38 cellular contexts compared by ENCODE assay signal in genomic region chr15:82098674-82099073, GRCh38.
"Had no signal": no experiment of that assay in that cellular context is flagged by ENCODE, and none has a peak within 500 bp of the region (broad histone marks: within the 10 kb centered on the region; RNA-seq: fewer than 3 reads in every experiment).

No MANE protein-coding gene starts in this region.

- H3K36me3 Mint-ChIP-seq: activated CD4-positive, alpha-beta memory T cell treated with anti-CD3 and anti-CD28 coated beads for 36 hours; activated naive CD4-positive, alpha-beta T cell treated with anti-CD3 and anti-CD28 coated beads, Interleukin-2, amount 10 ng/mL, durations not matched to agents 7 days and 5 days; activated naive CD4-positive, alpha-beta T cell treated with anti-CD3 and anti-CD28 coated beads, Interleukin-2, amount 50 U/mL, for 24 hours; activated naive CD8-positive, alpha-beta T cell; activated naive CD8-positive, alpha-beta T cell treated with anti-CD3 and anti-CD28 coated beads, Interleukin-2, amount 10 ng/mL, durations not matched to agents 7 days and 5 days; brain had no signal

- DNase-seq: activated B cell treated with CpG ODN at 0.5 μM for 24 hours; activated CD4-positive, alpha-beta memory T cell treated with anti-CD3 and anti-CD28 coated beads for 36 hours; activated CD4-positive, alpha-beta T cell treated with anti-CD3 and anti-CD28 coated beads for 4 hours; activated CD4-positive, alpha-beta T cell treated with anti-CD3 and anti-CD28 coated beads, Interleukin-2, amount 10 ng/mL, durations not matched to agents 24 days and 14 days; activated CD4-positive, alpha-beta T cell treated with anti-CD3 and anti-CD28 coated beads, Interleukin-2, amount 50 U/mL, for 1 hour; activated CD4-positive, alpha-beta T cell treated with anti-CD3 and anti-CD28 coated beads, Interleukin-2, amount 50 U/mL, for 4 hours; activated CD4-positive, CD25-positive, alpha-beta regulatory T cell treated with anti-CD3 and anti-CD28 coated beads, Interleukin-2, amount 50 U/mL, for 72 hours; activated CD8-positive, alpha-beta memory T cell treated with anti-CD3 and anti-CD28 coated beads, Interleukin-2, amount 50 U/mL, for 4 hours; activated CD8-positive, alpha-beta T cell treated with anti-CD3 and anti-CD28 coated beads for 36 hours; activated gamma-delta T cell; activated naive CD4-positive, alpha-beta T cell treated with anti-CD3 and anti-CD28 coated beads, Interleukin-2, amount 10 ng/mL, durations not matched to agents 7 days and 5 days; activated naive CD4-positive, alpha-beta T cell treated with Interleukin-2 at 50 U/mL for 16 hours; activated naive CD8-positive, alpha-beta T cell treated with anti-CD3 and anti-CD28 coated beads, Interleukin-2, amount 10 ng/mL, durations not matched to agents 7 days and 5 days; activated naive CD8-positive, alpha-beta T cell treated with anti-CD3 and anti-CD28 coated beads, Interleukin-2, amount 50 U/mL, for 24 hours; activated T-cell treated with anti-CD3 and anti-CD28 coated beads for 4 hours; activated T-cell treated with anti-CD3 and anti-CD28 coated beads, Interleukin-2, amount 50 U/mL, for 1 hour; activated T-cell treated with anti-CD3 and anti-CD28 coated beads, Interleukin-2, amount 50 U/mL, for 4 hours; activated T-cell treated with anti-CD3 and anti-CD28 coated beads, Interleukin-2, amount 50 U/mL, for 72 hours; amygdala; anterior cingulate cortex; caudate nucleus; cerebellar nuclear complex; T-helper 1 cell; T-helper 2 cell; T-helper 9 cell had no signal

- H3K9me3 Mint-ChIP-seq: activated B cell treated with CpG ODN at 0.5 μM for 24 hours; activated CD4-positive, alpha-beta memory T cell treated with anti-CD3 and anti-CD28 coated beads for 36 hours; activated CD4-positive, alpha-beta T cell treated with anti-CD3 and anti-CD28 coated beads, Interleukin-2, amount 10 ng/mL, durations not matched to agents 24 days and 14 days; activated CD8-positive, alpha-beta T cell treated with anti-CD3 and anti-CD28 coated beads for 36 hours; activated naive CD4-positive, alpha-beta T cell treated with anti-CD3 and anti-CD28 coated beads, Interleukin-2, amount 10 ng/mL, durations not matched to agents 7 days and 5 days; activated naive CD4-positive, alpha-beta T cell treated with anti-CD3 and anti-CD28 coated beads, Interleukin-2, amount 50 U/mL, for 24 hours; activated naive CD8-positive, alpha-beta T cell treated with anti-CD3 and anti-CD28 coated beads, Interleukin-2, amount 10 ng/mL, durations not matched to agents 7 days and 5 days; activated naive CD8-positive, alpha-beta T cell treated with anti-CD3 and anti-CD28 coated beads, Interleukin-2, amount 50 U/mL, for 24 hours; activated T-cell treated with anti-CD3 and anti-CD28 coated beads, Interleukin-2, amount 50 U/mL, for 72 hours; activated T-helper 1 cell treated with anti-CD3 and anti-CD28 coated beads, Interleukin-12 subunit alpha, Interleukin-12 subunit beta, Interleukin-2, Interleukin-4 antibody, amounts not matched to agents 30 ng/mL and 10 ng/mL and 1 ng/mL, durations not matched to agents 14 hours and 24 hours and 36 hours; activated T-helper 17 cell treated with anti-CD3 and anti-CD28 coated beads, Interleukin-2, amount 50 U/mL, for 72 hours; brain; T-helper 1 cell treated with Interleukin-12 subunit alpha and Interleukin-12 subunit beta and Interleukin-4 antibody, amounts not matched to agents 30 μg/mL and 1 μg/mL, for 36 hours; T-helper 2 cell treated with Interferon-gamma antibody and Interleukin-4, amounts not matched to agents 5 μg/mL and 100 μg/mL, for 36 hours had no signal

- H3K4me3 ChIP-seq: ascending aorta, cardiac muscle cell had no signal

- H3K36me3 ChIP-seq: ascending aorta, cardiac muscle cell had no signal

- H3K27me3 ChIP-seq: ascending aorta, cardiac muscle cell had no signal

- FAIRE-seq: bronchial epithelial cell, TTC549 had no signal

- ATAC-seq: activated CD8-positive, alpha-beta T cell treated with anti-CD3 and anti-CD28 coated beads for 36 hours; activated naive CD8-positive, alpha-beta T cell treated with anti-CD3 and anti-CD28 coated beads, Interleukin-2, amount 50 U/mL, for 24 hours; activated T-cell treated with anti-CD3 and anti-CD28 coated beads, Interleukin-2, amount 50 U/mL, for 4 hours; activated T-cell treated with anti-CD3 and anti-CD28 coated beads, Interleukin-2, amount 50 U/mL, for 72 hours; activated T-helper 17 cell treated with anti-CD3 and anti-CD28 coated beads, Interleukin-2, amount 50 U/mL, for 72 hours had no signal

- H3K4me1 Mint-ChIP-seq: activated B cell treated with CpG ODN at 0.5 μM for 24 hours; activated CD4-positive, alpha-beta T cell treated with anti-CD3 and anti-CD28 coated beads, Interleukin-2, amount 10 ng/mL, durations not matched to agents 24 days and 14 days; activated naive CD4-positive, alpha-beta T cell treated with anti-CD3 and anti-CD28 coated beads, Interleukin-2, amount 10 ng/mL, durations not matched to agents 7 days and 5 days; activated naive CD4-positive, alpha-beta T cell treated with anti-CD3 and anti-CD28 coated beads, Interleukin-2, amount 50 U/mL, for 24 hours; activated naive CD8-positive, alpha-beta T cell treated with anti-CD3 and anti-CD28 coated beads, Interleukin-2, amount 10 ng/mL, durations not matched to agents 7 days and 5 days; activated naive CD8-positive, alpha-beta T cell treated with anti-CD3 and anti-CD28 coated beads, Interleukin-2, amount 50 U/mL, for 24 hours; activated T-helper 17 cell treated with anti-CD3 and anti-CD28 coated beads, Interleukin-2, amount 50 U/mL, for 72 hours; central memory CD8-positive, alpha-beta T cell had no signal

- H3K4me3 Mint-ChIP-seq: activated B cell treated with CpG ODN at 0.5 μM for 24 hours; activated CD4-positive, alpha-beta memory T cell treated with anti-CD3 and anti-CD28 coated beads for 36 hours; activated CD4-positive, alpha-beta T cell treated with anti-CD3 and anti-CD28 coated beads, Interleukin-2, amount 10 ng/mL, durations not matched to agents 24 days and 14 days; activated CD8-positive, alpha-beta T cell treated with anti-CD3 and anti-CD28 coated beads for 36 hours; activated naive CD4-positive, alpha-beta T cell treated with anti-CD3 and anti-CD28 coated beads, Interleukin-2, amount 10 ng/mL, durations not matched to agents 7 days and 5 days; activated naive CD4-positive, alpha-beta T cell treated with anti-CD3 and anti-CD28 coated beads, Interleukin-2, amount 50 U/mL, for 24 hours; activated naive CD8-positive, alpha-beta T cell; activated naive CD8-positive, alpha-beta T cell treated with anti-CD3 and anti-CD28 coated beads, Interleukin-2, amount 10 ng/mL, durations not matched to agents 7 days and 5 days; activated naive CD8-positive, alpha-beta T cell treated with anti-CD3 and anti-CD28 coated beads, Interleukin-2, amount 50 U/mL, for 24 hours; activated T-cell treated with anti-CD3 and anti-CD28 coated beads, Interleukin-2, amount 50 U/mL, for 4 hours; activated T-cell treated with anti-CD3 and anti-CD28 coated beads, Interleukin-2, amount 50 U/mL, for 72 hours; activated T-helper 1 cell treated with anti-CD3 and anti-CD28 coated beads, Interleukin-12 subunit alpha, Interleukin-12 subunit beta, Interleukin-2, Interleukin-4 antibody, amounts not matched to agents 30 ng/mL and 10 ng/mL and 1 ng/mL, durations not matched to agents 14 hours and 24 hours and 36 hours; activated T-helper 17 cell treated with anti-CD3 and anti-CD28 coated beads, Interleukin-2, amount 50 U/mL, for 72 hours; brain; central memory CD8-positive, alpha-beta T cell; T-helper 1 cell treated with Interleukin-12 subunit alpha and Interleukin-12 subunit beta and Interleukin-4 antibody, amounts not matched to agents 30 μg/mL and 1 μg/mL, for 36 hours; T-helper 2 cell treated with Interferon-gamma antibody and Interleukin-4, amounts not matched to agents 5 μg/mL and 100 μg/mL, for 36 hours had no signal

- H3K27ac ChIP-seq: ascending aorta, cardiac muscle cell, VCaP had no signal

- H3K27ac Mint-ChIP-seq: activated B cell treated with CpG ODN at 0.5 μM for 24 hours; activated CD4-positive, alpha-beta memory T cell treated with anti-CD3 and anti-CD28 coated beads for 36 hours; activated CD4-positive, alpha-beta T cell treated with anti-CD3 and anti-CD28 coated beads, Interleukin-2, amount 10 ng/mL, durations not matched to agents 24 days and 14 days; activated CD8-positive, alpha-beta T cell treated with anti-CD3 and anti-CD28 coated beads for 36 hours; activated naive CD4-positive, alpha-beta T cell treated with anti-CD3 and anti-CD28 coated beads, Interleukin-2, amount 10 ng/mL, durations not matched to agents 7 days and 5 days; activated naive CD4-positive, alpha-beta T cell treated with anti-CD3 and anti-CD28 coated beads, Interleukin-2, amount 50 U/mL, for 24 hours; activated naive CD8-positive, alpha-beta T cell; activated naive CD8-positive, alpha-beta T cell treated with anti-CD3 and anti-CD28 coated beads, Interleukin-2, amount 10 ng/mL, durations not matched to agents 7 days and 5 days; activated naive CD8-positive, alpha-beta T cell treated with anti-CD3 and anti-CD28 coated beads, Interleukin-2, amount 50 U/mL, for 24 hours; activated T-cell treated with anti-CD3 and anti-CD28 coated beads, Interleukin-2, amount 50 U/mL, for 72 hours; activated T-helper 1 cell treated with anti-CD3 and anti-CD28 coated beads, Interleukin-12 subunit alpha, Interleukin-12 subunit beta, Interleukin-2, Interleukin-4 antibody, amounts not matched to agents 30 ng/mL and 10 ng/mL and 1 ng/mL, durations not matched to agents 14 hours and 24 hours and 36 hours; activated T-helper 17 cell treated with anti-CD3 and anti-CD28 coated beads, Interleukin-2, amount 50 U/mL, for 72 hours; brain; T-helper 1 cell treated with Interleukin-12 subunit alpha and Interleukin-12 subunit beta and Interleukin-4 antibody, amounts not matched to agents 30 μg/mL and 1 μg/mL, for 36 hours; T-helper 2 cell treated with Interferon-gamma antibody and Interleukin-4, amounts not matched to agents 5 μg/mL and 100 μg/mL, for 36 hours had no signal

- H3K27me3 Mint-ChIP-seq: activated CD4-positive, alpha-beta memory T cell treated with anti-CD3 and anti-CD28 coated beads for 36 hours; activated CD4-positive, alpha-beta T cell treated with anti-CD3 and anti-CD28 coated beads, Interleukin-2, amount 10 ng/mL, durations not matched to agents 24 days and 14 days; activated naive CD4-positive, alpha-beta T cell treated with anti-CD3 and anti-CD28 coated beads, Interleukin-2, amount 50 U/mL, for 24 hours; activated naive CD8-positive, alpha-beta T cell; brain had no signal

- H3K9me3 ChIP-seq: ascending aorta had no signal

- H3K4me1 ChIP-seq: ascending aorta had no signal
